Comparison of ENCODE assay signal across 1 cellular context in the genomic region with DNA sequence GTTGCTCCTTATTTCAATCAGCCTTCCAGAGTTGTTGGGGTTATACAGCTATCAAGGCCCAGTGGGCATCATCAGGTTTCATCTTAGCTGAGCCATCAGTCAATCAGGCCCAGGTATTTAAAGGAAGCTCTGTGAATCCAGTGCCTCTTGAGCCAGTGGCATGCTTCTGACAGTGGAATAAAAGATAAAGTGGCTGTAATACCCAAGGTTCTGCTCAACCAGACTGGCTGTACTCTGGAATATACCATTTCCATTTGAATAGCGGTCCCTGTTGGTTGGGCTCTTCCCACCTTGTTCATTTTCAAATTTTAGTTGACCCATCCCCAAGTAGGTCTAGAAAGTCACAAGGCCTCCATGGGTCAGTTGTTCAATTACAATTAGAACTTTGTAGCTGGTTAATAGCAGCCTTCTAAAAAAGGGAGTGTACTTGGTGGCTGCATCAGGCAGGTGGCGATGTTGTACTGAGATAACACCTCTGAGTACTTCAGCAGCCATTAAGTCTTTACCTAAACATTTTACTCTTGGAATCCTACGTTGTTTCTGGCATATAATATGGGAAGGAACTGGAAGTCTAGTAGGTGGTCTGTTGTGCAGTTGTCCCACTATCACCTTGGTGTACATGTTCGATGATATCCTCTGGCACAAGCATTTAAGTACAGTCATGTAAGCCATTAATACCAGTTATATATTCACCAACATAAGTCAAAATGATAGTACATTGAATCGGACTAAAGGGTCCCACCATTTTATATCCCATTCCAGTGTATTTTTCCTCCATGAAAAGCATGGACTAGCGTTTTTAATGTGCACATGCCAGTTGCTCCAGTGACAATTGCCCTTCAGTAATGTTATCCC.
TF ChIP-seq lines count a peak whose summit lies in the region.

No MANE protein-coding gene starts in this region.

TF ChIP-seq in GM23338, 12 proteins besides CTCF, POLR2A, EP300 and RAD21:
- TF ChIP-seq, protein P1, sequence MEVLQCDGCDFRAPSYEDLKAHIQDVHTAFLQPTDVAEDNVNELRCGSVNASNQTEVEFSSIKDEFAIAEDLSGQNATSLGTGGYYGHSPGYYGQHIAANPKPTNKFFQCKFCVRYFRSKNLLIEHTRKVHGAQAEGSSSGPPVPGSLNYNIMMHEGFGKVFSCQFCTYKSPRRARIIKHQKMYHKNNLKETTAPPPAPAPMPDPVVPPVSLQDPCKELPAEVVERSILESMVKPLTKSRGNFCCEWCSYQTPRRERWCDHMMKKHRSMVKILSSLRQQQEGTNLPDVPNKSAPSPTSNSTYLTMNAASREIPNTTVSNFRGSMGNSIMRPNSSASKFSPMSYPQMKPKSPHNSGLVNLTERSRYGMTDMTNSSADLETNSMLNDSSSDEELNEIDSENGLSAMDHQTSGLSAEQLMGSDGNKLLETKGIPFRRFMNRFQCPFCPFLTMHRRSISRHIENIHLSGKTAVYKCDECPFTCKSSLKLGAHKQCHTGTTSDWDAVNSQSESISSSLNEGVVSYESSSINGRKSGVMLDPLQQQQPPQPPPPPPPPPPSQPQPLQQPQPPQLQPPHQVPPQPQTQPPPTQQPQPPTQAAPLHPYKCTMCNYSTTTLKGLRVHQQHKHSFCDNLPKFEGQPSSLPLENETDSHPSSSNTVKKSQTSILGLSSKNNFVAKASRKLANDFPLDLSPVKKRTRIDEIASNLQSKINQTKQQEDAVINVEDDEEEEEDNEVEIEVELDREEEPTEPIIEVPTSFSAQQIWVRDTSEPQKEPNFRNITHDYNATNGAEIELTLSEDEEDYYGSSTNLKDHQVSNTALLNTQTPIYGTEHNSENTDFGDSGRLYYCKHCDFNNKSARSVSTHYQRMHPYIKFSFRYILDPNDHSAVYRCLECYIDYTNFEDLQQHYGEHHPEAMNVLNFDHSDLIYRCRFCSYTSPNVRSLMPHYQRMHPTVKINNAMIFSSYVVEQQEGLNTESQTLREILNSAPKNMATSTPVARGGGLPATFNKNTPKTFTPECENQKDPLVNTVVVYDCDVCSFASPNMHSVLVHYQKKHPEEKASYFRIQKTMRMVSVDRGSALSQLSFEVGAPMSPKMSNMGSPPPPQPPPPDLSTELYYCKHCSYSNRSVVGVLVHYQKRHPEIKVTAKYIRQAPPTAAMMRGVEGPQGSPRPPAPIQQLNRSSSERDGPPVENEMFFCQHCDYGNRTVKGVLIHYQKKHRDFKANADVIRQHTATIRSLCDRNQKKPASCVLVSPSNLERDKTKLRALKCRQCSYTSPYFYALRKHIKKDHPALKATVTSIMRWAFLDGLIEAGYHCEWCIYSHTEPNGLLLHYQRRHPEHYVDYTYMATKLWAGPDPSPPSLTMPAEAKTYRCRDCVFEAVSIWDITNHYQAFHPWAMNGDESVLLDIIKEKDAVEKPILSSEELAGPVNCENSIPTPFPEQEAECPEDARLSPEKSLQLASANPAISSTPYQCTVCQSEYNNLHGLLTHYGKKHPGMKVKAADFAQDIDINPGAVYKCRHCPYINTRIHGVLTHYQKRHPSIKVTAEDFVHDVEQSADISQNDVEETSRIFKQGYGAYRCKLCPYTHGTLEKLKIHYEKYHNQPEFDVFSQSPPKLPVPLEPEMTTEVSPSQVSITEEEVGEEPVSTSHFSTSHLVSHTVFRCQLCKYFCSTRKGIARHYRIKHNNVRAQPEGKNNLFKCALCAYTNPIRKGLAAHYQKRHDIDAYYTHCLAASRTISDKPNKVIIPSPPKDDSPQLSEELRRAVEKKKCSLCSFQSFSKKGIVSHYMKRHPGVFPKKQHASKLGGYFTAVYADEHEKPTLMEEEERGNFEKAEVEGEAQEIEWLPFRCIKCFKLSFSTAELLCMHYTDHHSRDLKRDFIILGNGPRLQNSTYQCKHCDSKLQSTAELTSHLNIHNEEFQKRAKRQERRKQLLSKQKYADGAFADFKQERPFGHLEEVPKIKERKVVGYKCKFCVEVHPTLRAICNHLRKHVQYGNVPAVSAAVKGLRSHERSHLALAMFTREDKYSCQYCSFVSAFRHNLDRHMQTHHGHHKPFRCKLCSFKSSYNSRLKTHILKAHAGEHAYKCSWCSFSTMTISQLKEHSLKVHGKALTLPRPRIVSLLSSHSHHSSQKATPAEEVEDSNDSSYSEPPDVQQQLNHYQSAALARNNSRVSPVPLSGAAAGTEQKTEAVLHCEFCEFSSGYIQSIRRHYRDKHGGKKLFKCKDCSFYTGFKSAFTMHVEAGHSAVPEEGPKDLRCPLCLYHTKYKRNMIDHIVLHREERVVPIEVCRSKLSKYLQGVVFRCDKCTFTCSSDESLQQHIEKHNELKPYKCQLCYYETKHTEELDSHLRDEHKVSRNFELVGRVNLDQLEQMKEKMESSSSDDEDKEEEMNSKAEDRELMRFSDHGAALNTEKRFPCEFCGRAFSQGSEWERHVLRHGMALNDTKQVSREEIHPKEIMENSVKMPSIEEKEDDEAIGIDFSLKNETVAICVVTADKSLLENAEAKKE (CRISPR knock-in tag; IDR thresholded peaks at IDR 0.05): no peak
- TF ChIP-seq STAT1 (IDR thresholded peaks at IDR 0.05; ENCODE audit: unreplicated experiment) (no peak), ETS1 (IDR thresholded peaks at IDR 0.05) (no peak), POLR2AphosphoS5 (IDR thresholded peaks at IDR 0.05; ENCODE audit: low read depth) (no peak), EZH2phosphoT487 (IDR thresholded peaks at IDR 0.05; ENCODE audit: unreplicated experiment) (no peak), ZNF331 (CRISPR knock-in tag; IDR thresholded peaks at IDR 0.05; ENCODE audit: low read depth) (no peak), EZH2 (IDR thresholded peaks at IDR 0.05; ENCODE audit: low read depth, unreplicated experiment) (no peak), NANOG (IDR thresholded peaks at IDR 0.05; ENCODE audit: borderline replicate concordance) (no peak), CREB1 (CRISPR knock-in tag; IDR thresholded peaks at IDR 0.05; ENCODE audit: low read depth) (no peak), JUNB (IDR thresholded peaks at IDR 0.05; ENCODE audit: unreplicated experiment) (no peak)
- TF ChIP-seq, protein P2, sequence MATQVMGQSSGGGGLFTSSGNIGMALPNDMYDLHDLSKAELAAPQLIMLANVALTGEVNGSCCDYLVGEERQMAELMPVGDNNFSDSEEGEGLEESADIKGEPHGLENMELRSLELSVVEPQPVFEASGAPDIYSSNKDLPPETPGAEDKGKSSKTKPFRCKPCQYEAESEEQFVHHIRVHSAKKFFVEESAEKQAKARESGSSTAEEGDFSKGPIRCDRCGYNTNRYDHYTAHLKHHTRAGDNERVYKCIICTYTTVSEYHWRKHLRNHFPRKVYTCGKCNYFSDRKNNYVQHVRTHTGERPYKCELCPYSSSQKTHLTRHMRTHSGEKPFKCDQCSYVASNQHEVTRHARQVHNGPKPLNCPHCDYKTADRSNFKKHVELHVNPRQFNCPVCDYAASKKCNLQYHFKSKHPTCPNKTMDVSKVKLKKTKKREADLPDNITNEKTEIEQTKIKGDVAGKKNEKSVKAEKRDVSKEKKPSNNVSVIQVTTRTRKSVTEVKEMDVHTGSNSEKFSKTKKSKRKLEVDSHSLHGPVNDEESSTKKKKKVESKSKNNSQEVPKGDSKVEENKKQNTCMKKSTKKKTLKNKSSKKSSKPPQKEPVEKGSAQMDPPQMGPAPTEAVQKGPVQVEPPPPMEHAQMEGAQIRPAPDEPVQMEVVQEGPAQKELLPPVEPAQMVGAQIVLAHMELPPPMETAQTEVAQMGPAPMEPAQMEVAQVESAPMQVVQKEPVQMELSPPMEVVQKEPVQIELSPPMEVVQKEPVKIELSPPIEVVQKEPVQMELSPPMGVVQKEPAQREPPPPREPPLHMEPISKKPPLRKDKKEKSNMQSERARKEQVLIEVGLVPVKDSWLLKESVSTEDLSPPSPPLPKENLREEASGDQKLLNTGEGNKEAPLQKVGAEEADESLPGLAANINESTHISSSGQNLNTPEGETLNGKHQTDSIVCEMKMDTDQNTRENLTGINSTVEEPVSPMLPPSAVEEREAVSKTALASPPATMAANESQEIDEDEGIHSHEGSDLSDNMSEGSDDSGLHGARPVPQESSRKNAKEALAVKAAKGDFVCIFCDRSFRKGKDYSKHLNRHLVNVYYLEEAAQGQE (IDR thresholded peaks at IDR 0.05; ENCODE audit: unreplicated experiment): no peak
TF ChIP-seq in GM23338: peak in this region for 0.
